23 cellular contexts compared by ENCODE assay signal in the genomic region with DNA sequence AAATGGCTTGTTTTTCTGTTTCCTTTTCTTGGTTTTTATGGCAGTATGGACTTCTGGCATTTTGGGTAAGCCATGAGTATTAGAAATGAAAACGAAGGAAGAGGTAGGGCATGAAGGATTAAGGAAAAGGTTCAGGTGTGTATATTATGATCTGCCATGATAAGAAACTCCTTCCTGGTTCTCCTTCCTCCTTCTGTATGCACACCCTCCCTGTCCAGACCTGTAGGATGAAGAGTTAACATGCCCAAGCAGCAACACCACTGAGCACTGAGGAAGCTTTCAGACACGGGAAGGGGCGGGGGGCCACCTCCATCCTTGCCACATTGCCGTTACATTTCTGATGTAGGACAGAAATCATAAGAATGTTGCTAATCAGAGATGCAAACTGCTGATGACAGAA.
"Had no signal": no experiment of that assay in that cellular context is flagged by ENCODE, and none has a peak within 500 bp of the region (broad histone marks: within the 10 kb centered on the region; RNA-seq: fewer than 3 reads in every experiment).

No MANE protein-coding gene starts in this region.

- ATAC-seq: gastroesophageal sphincter, left cardiac atrium, left lung, left ventricle myocardium superior, lower lobe of right lung, mucosa of descending colon had no signal

- H3K27ac ChIP-seq: coronary artery, dorsolateral prefrontal cortex, gastroesophageal sphincter, heart left ventricle, hepatocyte, left lung, lower lobe of right lung had no signal

- DNase-seq: dermis blood vessel endothelial cell; dorsolateral prefrontal cortex; effector CD4-positive, alpha-beta T cell; effector memory CD4-positive, alpha-beta T cell; esophagus squamous epithelium; foreskin fibroblast; foreskin melanocyte; heart left ventricle; hypothalamus; immature natural killer cell; islet precursor cell; left cardiac atrium; left lung; left ventricle myocardium superior; lower lobe of right lung; mesenchymal stem cell; mucosa of descending colon; naive B cell had no signal

- H3K27me3 ChIP-seq: dorsolateral prefrontal cortex, esophagus squamous epithelium, gastroesophageal sphincter, heart left ventricle, hepatocyte, left lung had no signal

- H3K4me3 ChIP-seq: coronary artery, dorsolateral prefrontal cortex, esophagus squamous epithelium, gastroesophageal sphincter, heart left ventricle, hepatocyte, left lung, lower lobe of right lung, mucosa of descending colon had no signal

- FAIRE-seq: endothelial cell of umbilical vein had no signal

- H3K27ac Mint-ChIP-seq: immature natural killer cell, mesothelial cell of epicardium, naive B cell had no signal

- H3K36me3 Mint-ChIP-seq: immature natural killer cell, mesothelial cell of epicardium had no signal

- H3K36me3 ChIP-seq: esophagus squamous epithelium, gastroesophageal sphincter, heart left ventricle, left lung, lower lobe of right lung had no signal

- H3K79me2 ChIP-seq: hepatocyte had no signal

- H3K4me2 ChIP-seq: hepatocyte had no signal

- H3K9me3 ChIP-seq: esophagus squamous epithelium, gastroesophageal sphincter, heart left ventricle, left lung, lower lobe of right lung, mucosa of descending colon had no signal

- H2AFZ ChIP-seq: hepatocyte had no signal

- H3K4me3 Mint-ChIP-seq: immature natural killer cell, mesothelial cell of epicardium, naive B cell had no signal

- H3K4me1 Mint-ChIP-seq: immature natural killer cell, naive B cell had no signal

- H3K9me3 Mint-ChIP-seq: immature natural killer cell had no signal

- H3K4me1 ChIP-seq: esophagus squamous epithelium, left lung, lower lobe of right lung had no signal
